In the genomic region with DNA sequence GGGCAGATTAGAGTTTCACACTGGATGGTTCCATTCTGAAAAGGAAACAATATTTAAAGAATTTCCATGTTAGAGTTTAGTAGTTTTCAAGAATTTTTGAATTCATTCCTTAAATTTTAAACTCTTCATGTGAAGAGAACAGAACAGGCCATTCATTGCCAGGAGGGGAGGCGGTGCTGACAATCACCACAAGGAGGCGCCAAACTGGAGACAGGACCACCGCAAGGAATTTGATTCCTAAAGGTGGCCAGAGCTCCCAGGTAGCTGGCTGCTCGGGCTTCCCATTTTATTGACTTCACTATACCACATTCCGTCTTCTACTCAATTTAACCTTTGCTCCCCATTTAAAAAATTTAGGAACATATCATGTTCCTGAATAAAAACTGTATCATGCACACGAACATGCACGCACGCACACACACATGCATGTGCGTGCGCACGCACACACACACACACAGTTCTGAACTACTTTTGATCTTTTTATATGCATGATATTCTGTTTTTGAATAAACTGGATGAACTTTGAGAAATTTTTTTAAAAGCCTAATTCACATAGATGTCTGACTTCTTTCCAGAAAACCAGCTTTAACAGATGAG, we compare ENCODE assay signal across 8 cellular contexts.
A peak's percentile ranks its signal among the peaks of the same experiment; 100 is the strongest.
DNase-seq lines count a peak whose midpoint lies in the region; TF ChIP-seq lines count a peak whose summit lies in the region.

No MANE protein-coding gene starts in this region.

- peak; percentile 98 for TF ChIP-seq CTCF in endodermal cell (conservative IDR thresholded peaks at IDR 0.05)

- intact Hi-C loops in posterior vena cava (cut with DNase I): no loop called here

- no peak overlapping the region for H3K9ac ChIP-seq in endodermal cell (ENCODE audit: extremely low read depth, low read length, poor library complexity, severe bottlenecking)

- DNase-seq in NCI-H2171 treated with DMSO at 0.1 percent for 48 hours (lab: John Stamatoyannopoulos, UW) (peak; percentile 4), NCI-H2171 (lab: John Stamatoyannopoulos, UW) (no peak), HS-27A (ENCODE audit: low read depth) (peak; percentile 2), endodermal cell (peak; percentile 94), posterior vena cava (ENCODE audit: low spot score) (peak; percentile 61), GDM1 (lab: John Stamatoyannopoulos, UW) (no peak), DMS153 treated with DMSO at 0.1 percent for 48 hours (lab: John Stamatoyannopoulos, UW; ENCODE audit: unreplicated experiment) (no peak)
- peak; percentile 68 for DNase-seq in activated CD4-positive, alpha-beta T cell treated with anti-CD3 and anti-CD28 coated beads, Interleukin-2, amount 50 U/mL, for 1 hour

- H3K27me3 ChIP-seq in endodermal cell (ENCODE audit: control insufficient read depth, insufficient read depth, low read length, poor library complexity, severe bottlenecking): no peaks in the 10 kb centered on the region

- H3K4me1 Mint-ChIP-seq in endodermal cell: no peaks in the 10 kb centered on the region

- no peaks in the 10 kb centered on the region for H3K4me1 ChIP-seq in endodermal cell (ENCODE audit: control insufficient read depth, insufficient read depth, low read length)

- no peak overlapping the region for H3K27ac ChIP-seq in endodermal cell (ENCODE audit: low read depth, low read length)

- no peak overlapping the region for H3K4me3 Mint-ChIP-seq in endodermal cell

- H3K27me3 Mint-ChIP-seq in endodermal cell (ENCODE audit: insufficient read depth): no peaks in the 10 kb centered on the region

- no peaks in the 10 kb centered on the region for H3K36me3 ChIP-seq in endodermal cell (ENCODE audit: control insufficient read depth, insufficient read depth, low read length)

- 72 to 80% methylated on average over 1 to 10 of the region's 11 CpGs for WGBS in endodermal cell (ENCODE audit: insufficient coverage in 1 of 2, insufficient read length in 1 of 2), 2 experiments

- no peak overlapping the region for H3K27ac Mint-ChIP-seq in endodermal cell

- H3K4me3 ChIP-seq in endodermal cell (ENCODE audit: low read length): no peak overlapping the region

- no peaks in the 10 kb centered on the region for H3K9me3 Mint-ChIP-seq in endodermal cell

- no peaks in the 10 kb centered on the region for H3K9me3 ChIP-seq in endodermal cell (ENCODE audit: control insufficient read depth, low read length)

- no peaks in the 10 kb centered on the region for H3K36me3 Mint-ChIP-seq in endodermal cell (ENCODE audit: low read depth)

Comparison
In these comparisons a context has a peak if more than half of its experiments do, and no peak if none do; other contexts are left out.
1. DNase-seq: peak in NCI-H2171 treated with DMSO at 0.1 percent for 48 hours (single experiment), HS-27A (single experiment), activated CD4-positive, alpha-beta T cell treated with anti-CD3 and anti-CD28 coated beads, Interleukin-2, amount 50 U/mL, for 1 hour (single experiment), endodermal cell (single experiment) and posterior vena cava (single experiment); none in NCI-H2171 (single experiment), GDM1 (single experiment) and DMS153 treated with DMSO at 0.1 percent for 48 hours (single experiment).